In genomic region chrX:153704631-153705410, GRCh38 we compare ENCODE assay signal across 4 cellular contexts. TPM values are rescaled to one million over a fixed set of nuclear protein-coding genes. Genes with fewer than 3 reads are reported as not detected.
"Had no signal": no experiment of that assay in that cellular context is flagged by ENCODE, and none has a peak within 500 bp of the region (broad histone marks: within the 10 kb centered on the region; RNA-seq: fewer than 3 reads in every experiment).

No MANE protein-coding gene starts in this region.

RNA-seq across cellular contexts. Expression of gene PNCK, which starts 31.2 kb away (rescaled TPM):
- total RNA-seq: body of pancreas, dermis blood vessel endothelial cell, pulmonary artery endothelial cell had no signal

RNA-seq across cellular contexts. Expression of gene DUSP9, which starts 57.8 kb away (rescaled TPM):
- total RNA-seq: body of pancreas, thoracic aorta had no signal
